ENCODE assay signal across 20 cellular contexts in the genomic region with DNA sequence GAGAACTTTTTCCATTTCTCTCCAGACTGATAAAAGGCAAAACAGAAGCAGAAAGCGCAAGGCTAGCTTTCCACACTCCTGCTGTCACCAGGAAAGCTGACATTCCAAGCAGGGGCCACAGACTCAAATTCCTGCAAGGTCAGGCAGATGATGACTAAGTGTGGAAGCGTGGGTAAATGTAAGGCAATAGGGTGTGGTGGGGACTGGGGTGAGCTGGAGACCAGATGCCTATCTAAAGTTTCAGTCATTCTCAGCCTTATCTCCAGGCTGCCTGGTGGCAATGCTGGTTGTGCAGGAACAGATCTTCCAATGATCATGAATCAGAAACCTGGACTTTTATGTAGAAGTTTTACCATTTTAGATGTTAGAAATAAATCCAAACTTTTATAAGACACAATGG.
DNase-seq lines count a peak whose midpoint lies in the region; ATAC-seq and TF ChIP-seq lines count a peak whose summit lies in the region.
"Had no signal": no experiment of that assay in that cellular context is flagged by ENCODE, and none has a peak within 500 bp of the region (broad histone marks: within the 10 kb centered on the region; RNA-seq: fewer than 3 reads in every experiment).

No MANE protein-coding gene starts in this region.

- no peaks in the 10 kb centered on the region for H3K27me3 ChIP-seq in mesendoderm (ENCODE audit: insufficient read depth, low read length, poor library complexity)
- H3K27me3 ChIP-seq in adrenal gland, result no peaks in the 10 kb centered on the region
- H3K27me3 ChIP-seq: dorsolateral prefrontal cortex, hepatocyte had no signal

- H2BK120ac ChIP-seq in mesendoderm (ENCODE audit: low read depth, low read length), result no peak overlapping the region

- H4K8ac ChIP-seq in mesendoderm (ENCODE audit: low read depth, low read length), result no peak overlapping the region

- no peak overlapping the region for H3K4me3 Mint-ChIP-seq in chondrocyte (ENCODE audit: unreplicated experiment)
- H3K4me3 Mint-ChIP-seq: activated naive CD4-positive, alpha-beta T cell treated with anti-CD3 and anti-CD28 coated beads, Interleukin-2, amount 10 ng/mL, durations not matched to agents 7 days and 5 days; brain; CD8-positive, alpha-beta T cell; memory B cell; neural crest cell; stimulated activated naive CD8-positive, alpha-beta T cell treated with anti-CD3 and anti-CD28 coated beads, Interleukin-15, amount 100 ng/mL, for 72 hours had no signal

- H3K36me3 Mint-ChIP-seq in chondrocyte (ENCODE audit: low read depth), result no peaks in the 10 kb centered on the region
- H3K36me3 Mint-ChIP-seq: activated naive CD4-positive, alpha-beta T cell treated with anti-CD3 and anti-CD28 coated beads, Interleukin-2, amount 10 ng/mL, durations not matched to agents 7 days and 5 days; brain; CD8-positive, alpha-beta T cell had no signal

- H3K4me3 ChIP-seq in mesendoderm (ENCODE audit: low read length) (no peak overlapping the region), adrenal gland (no peak overlapping the region)
- H3K4me3 ChIP-seq: dorsolateral prefrontal cortex, hepatocyte had no signal

- peaks cover 5% of the 10 kb centered on the region for H3K4me1 Mint-ChIP-seq in chondrocyte (ENCODE audit: low read depth)
- H3K4me1 Mint-ChIP-seq: activated naive CD4-positive, alpha-beta T cell treated with anti-CD3 and anti-CD28 coated beads, Interleukin-2, amount 10 ng/mL, durations not matched to agents 7 days and 5 days; memory B cell; stimulated activated naive CD8-positive, alpha-beta T cell treated with anti-CD3 and anti-CD28 coated beads, Interleukin-15, amount 100 ng/mL, for 72 hours had no signal

- no peak overlapping the region for H3K27ac Mint-ChIP-seq in chondrocyte (ENCODE audit: unreplicated experiment)
- H3K27ac Mint-ChIP-seq: activated naive CD4-positive, alpha-beta T cell treated with anti-CD3 and anti-CD28 coated beads, Interleukin-2, amount 10 ng/mL, durations not matched to agents 7 days and 5 days; brain; CD8-positive, alpha-beta T cell; memory B cell had no signal

- H2AK5ac ChIP-seq in mesendoderm (ENCODE audit: low read length), result no peak overlapping the region

- no peak overlapping the region for H3K4ac ChIP-seq in mesendoderm (ENCODE audit: low read depth, low read length)

- H3K4me2 ChIP-seq in mesendoderm (ENCODE audit: low read length), result no peak overlapping the region
- H3K4me2 ChIP-seq: hepatocyte had no signal

- DNase-seq in AG20443 (ENCODE audit: low spot score), result peak; percentile 31
- DNase-seq in LoVo (ENCODE audit: low spot score), result peak; percentile 14
- DNase-seq in chondrocyte (ENCODE audit: low spot score), result peak; percentile 4
- peak; percentile 48 for DNase-seq in mesendoderm
- DNase-seq in dedifferentiated amniotic fluid mesenchymal stem cell (ENCODE audit: extremely low spot score), result no peak
- no peak for DNase-seq in adrenal gland
- DNase-seq in activated naive CD4-positive, alpha-beta T cell (lab: John Stamatoyannopoulos, UW), result no peak
- DNase-seq: activated CD4-positive, alpha-beta T cell treated with anti-CD3 and anti-CD28 coated beads, Interleukin-2, amount 50 U/mL, for 1 hour; activated naive CD4-positive, alpha-beta T cell treated with anti-CD3 and anti-CD28 coated beads, Interleukin-2, amount 10 ng/mL, durations not matched to agents 7 days and 5 days; activated T-cell treated with anti-CD3 and anti-CD28 coated beads for 4 hours; CD8-positive, alpha-beta T cell; kidney; NCI-H2107; stimulated activated naive CD8-positive, alpha-beta T cell treated with anti-CD3 and anti-CD28 coated beads, Interleukin-15, amount 100 ng/mL, for 72 hours had no signal

- no peak overlapping the region for H3K23ac ChIP-seq in mesendoderm (ENCODE audit: low read length)

- H3K56ac ChIP-seq in mesendoderm (ENCODE audit: low read length), result no peak overlapping the region

- H4K5ac ChIP-seq in mesendoderm (ENCODE audit: low read length), result no peak overlapping the region

- H3K79me1 ChIP-seq in mesendoderm (ENCODE audit: low read length), result no peaks in the 10 kb centered on the region

- intact Hi-C loops in adrenal gland (cut with DNase I), result no loop called here

- TF ChIP-seq CTCF in chondrocyte (IDR thresholded peaks at IDR 0.05) (no peak), adrenal gland (IDR thresholded peaks at IDR 0.05) (no peak)

- no CpG with 5 or more reads among the region's 2 CpGs for WGBS in mesendoderm (ENCODE audit: extremely low coverage, insufficient coverage, low lambda C conversion rate)
- WGBS in adrenal gland, 4 donors, result 80 to 95% (median 86%) methylated on average over 2 of the region's 2 CpGs

- H3K36me3 ChIP-seq in mesendoderm (ENCODE audit: control insufficient read depth, insufficient read depth, low read length) (no peaks in the 10 kb centered on the region), adrenal gland (replicated peaks in 1 of 2) (no peaks in the 10 kb centered on the region)

- H2BK15ac ChIP-seq in mesendoderm (replicated peaks; ENCODE audit: low read depth), result no peak overlapping the region

- no peaks in the 10 kb centered on the region for H3K79me2 ChIP-seq in mesendoderm (ENCODE audit: control insufficient read depth, insufficient read depth, low read length)
- H3K79me2 ChIP-seq: hepatocyte had no signal

- H2BK5ac ChIP-seq in mesendoderm (ENCODE audit: low read length), result no peak overlapping the region

- no peak for ATAC-seq in GM18873 (IDR thresholded peaks at IDR 0.05; ENCODE audit: low FRiP score, unreplicated experiment)
- ATAC-seq: CD8-positive, alpha-beta T cell; stimulated activated naive CD8-positive, alpha-beta T cell treated with anti-CD3 and anti-CD28 coated beads, Interleukin-15, amount 100 ng/mL, for 72 hours had no signal

- peaks cover 48% of the 10 kb centered on the region for H3K27me3 Mint-ChIP-seq in chondrocyte (ENCODE audit: low read depth)

- H3K18ac ChIP-seq in mesendoderm (ENCODE audit: low read length), result no peak overlapping the region

- no peaks in the 10 kb centered on the region for H3K4me1 ChIP-seq in mesendoderm (ENCODE audit: control insufficient read depth, low read depth, low read length)
- H3K4me1 ChIP-seq in adrenal gland (replicated peaks in 1 of 2), result no peaks in the 10 kb centered on the region

- no peaks in the 10 kb centered on the region for H3K9me3 ChIP-seq in adrenal gland (replicated peaks in 1 of 3)

- no peak for TF ChIP-seq POLR2A in adrenal gland (IDR thresholded peaks at IDR 0.05)

- no peak overlapping the region for H3K27ac ChIP-seq in mesendoderm (ENCODE audit: low read depth, low read length)
- no peak overlapping the region for H3K27ac ChIP-seq in adrenal gland
- H3K27ac ChIP-seq: dorsolateral prefrontal cortex, hepatocyte had no signal

- H3K9me3 Mint-ChIP-seq in chondrocyte (ENCODE audit: low read depth), result peaks cover 5% of the 10 kb centered on the region
- H3K9me3 Mint-ChIP-seq: activated naive CD4-positive, alpha-beta T cell treated with anti-CD3 and anti-CD28 coated beads, Interleukin-2, amount 10 ng/mL, durations not matched to agents 7 days and 5 days had no signal

- H3K9ac ChIP-seq in mesendoderm (ENCODE audit: low read length), result no peak overlapping the region

Comparison
In these comparisons a context has a peak if more than half of its experiments do, and no peak if none do; other contexts are left out.
1. DNase-seq: peak in AG20443 (single experiment), LoVo (single experiment), chondrocyte (single experiment) and mesendoderm (single experiment); none in dedifferentiated amniotic fluid mesenchymal stem cell (single experiment), adrenal gland (0 of 7) and activated naive CD4-positive, alpha-beta T cell (0 of 4).